ENCODE assay signal across 8 cellular contexts in the genomic region with DNA sequence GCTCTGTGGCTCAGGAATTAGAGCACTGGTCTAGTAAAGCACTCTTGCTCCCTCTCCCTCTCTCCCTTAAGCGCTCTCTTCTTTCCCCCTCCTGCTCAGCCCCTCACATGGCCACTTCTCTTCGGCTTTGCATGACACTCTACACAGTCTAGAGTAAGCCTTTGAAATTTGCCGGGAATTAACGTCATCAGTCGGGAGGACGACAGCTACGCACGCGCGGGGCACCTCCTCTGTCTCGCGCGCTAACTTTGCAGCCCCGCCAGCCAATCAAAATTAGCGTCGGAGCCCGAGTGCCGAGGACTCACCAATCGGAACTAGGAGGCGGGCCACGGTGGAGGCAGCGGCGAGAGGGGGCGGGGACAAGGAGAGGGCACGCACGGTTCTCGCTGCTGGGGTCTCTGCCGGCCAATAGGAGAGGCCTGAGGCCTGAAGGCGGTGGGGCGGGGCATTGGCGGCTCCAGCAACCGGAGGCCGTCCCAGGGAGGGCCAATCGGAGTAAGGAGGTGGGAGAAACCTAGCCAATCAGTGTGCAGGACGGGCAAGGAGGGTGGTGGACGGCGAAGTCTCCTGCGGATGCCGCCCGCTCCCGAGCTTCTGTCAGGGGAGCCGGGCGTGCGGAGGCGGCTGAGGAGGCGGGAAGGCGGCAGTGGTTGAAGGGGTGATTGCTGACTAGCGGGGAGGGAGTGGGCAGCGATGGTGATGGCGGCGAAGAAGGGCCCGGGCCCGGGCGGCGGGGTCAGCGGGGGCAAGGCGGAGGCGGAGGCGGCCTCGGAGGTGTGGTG. TPM values are rescaled to one million over a fixed set of nuclear protein-coding genes. Genes with fewer than 3 reads are reported as not detected.
DNase-seq lines count a peak whose midpoint lies in the region; ATAC-seq and TF ChIP-seq lines count a peak whose summit lies in the region.

A gene with protein sequence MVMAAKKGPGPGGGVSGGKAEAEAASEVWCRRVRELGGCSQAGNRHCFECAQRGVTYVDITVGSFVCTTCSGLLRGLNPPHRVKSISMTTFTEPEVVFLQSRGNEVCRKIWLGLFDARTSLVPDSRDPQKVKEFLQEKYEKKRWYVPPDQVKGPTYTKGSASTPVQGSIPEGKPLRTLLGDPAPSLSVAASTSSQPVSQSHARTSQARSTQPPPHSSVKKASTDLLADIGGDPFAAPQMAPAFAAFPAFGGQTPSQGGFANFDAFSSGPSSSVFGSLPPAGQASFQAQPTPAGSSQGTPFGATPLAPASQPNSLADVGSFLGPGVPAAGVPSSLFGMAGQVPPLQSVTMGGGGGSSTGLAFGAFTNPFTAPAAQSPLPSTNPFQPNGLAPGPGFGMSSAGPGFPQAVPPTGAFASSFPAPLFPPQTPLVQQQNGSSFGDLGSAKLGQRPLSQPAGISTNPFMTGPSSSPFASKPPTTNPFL (plus strand): TSS at position 550 of the 782 bp plus-strand sequence. CDS start 144 bp downstream, at position 694.

- H3K27ac Mint-ChIP-seq in natural killer cell treated with Interleukin-12 subunit alpha and Interleukin-12 subunit beta and Interleukin-15 and Interleukin-18, amount 100 ng/mL, for 72 hours, result peak within 1 kb of the TSS; percentile 85 to 93

- H3K4me3 ChIP-seq in H7 (ENCODE audit: insufficient read depth, low read depth, low read length), result peak within 1 kb of the TSS; percentile 75
- peak within 1 kb of the TSS; percentile 66 for H3K4me3 ChIP-seq in fibroblast of pulmonary artery (replicated peaks; ENCODE audit: low read depth, low read length)

- no peaks in the 10 kb centered on the region for H3K9me3 Mint-ChIP-seq in natural killer cell treated with Interleukin-12 subunit alpha and Interleukin-12 subunit beta and Interleukin-15 and Interleukin-18, amount 100 ng/mL, for 72 hours

- DNase-seq in ELF-1 (ENCODE audit: low read depth, low spot score) (peak; percentile 100), H7 (peak; percentile 100), M059J (ENCODE audit: low read depth) (peak; percentile 100), SHP77 (lab: John Stamatoyannopoulos, UW) (peak; percentile 98 to 99), fibroblast of pulmonary artery (ENCODE audit: low read depth) (peak; percentile 100)
- peak; percentile 100 for DNase-seq in activated effector memory CD4-positive, alpha-beta T cell treated with Interleukin-2 at 50 U/mL for 16 hours
- DNase-seq in natural killer cell treated with Interleukin-12 subunit alpha and Interleukin-12 subunit beta and Interleukin-15 and Interleukin-18, amount 100 ng/mL, for 72 hours (ENCODE audit: low spot score), result peak; percentile 100
- DNase-seq in stimulated activated naive CD8-positive, alpha-beta T cell treated with anti-CD3 and anti-CD28 coated beads, Interleukin-15, Interleukin-2, amounts not matched to agents 100 U/mL and 50 U/mL, for 24 hours, result peak; percentile 100

- no peaks in the 10 kb centered on the region for H3K36me3 ChIP-seq in H7 (replicated peaks; ENCODE audit: control insufficient read depth, insufficient read depth, low read length)

- peaks cover 13% of the 10 kb centered on the region for H3K27me3 ChIP-seq in H7 (ENCODE audit: control insufficient read depth, insufficient read depth, low read length)

- H3K4me1 Mint-ChIP-seq in natural killer cell treated with Interleukin-12 subunit alpha and Interleukin-12 subunit beta and Interleukin-15 and Interleukin-18, amount 100 ng/mL, for 72 hours (ENCODE audit: low read depth in 2 of 2), result peaks cover 39 to 46% of the 10 kb centered on the region in 2 donors

- H3K27me3 Mint-ChIP-seq in natural killer cell treated with Interleukin-12 subunit alpha and Interleukin-12 subunit beta and Interleukin-15 and Interleukin-18, amount 100 ng/mL, for 72 hours, result no peaks in the 10 kb centered on the region

- peak; percentile 98 to 99 for ATAC-seq in natural killer cell treated with Interleukin-12 subunit alpha and Interleukin-12 subunit beta and Interleukin-15 and Interleukin-18, amount 100 ng/mL, for 72 hours
- ATAC-seq in stimulated activated naive CD8-positive, alpha-beta T cell treated with anti-CD3 and anti-CD28 coated beads, Interleukin-15, Interleukin-2, amounts not matched to agents 100 U/mL and 50 U/mL, for 24 hours, result peak; percentile 96

- no peak for TF ChIP-seq CTCF in fibroblast of pulmonary artery (IDR thresholded peaks at IDR 0.05; ENCODE audit: low read length, missing control alignments)

- peak within 1 kb of the TSS; percentile 88 for H3K4me3 Mint-ChIP-seq in natural killer cell treated with Interleukin-12 subunit alpha and Interleukin-12 subunit beta and Interleukin-15 and Interleukin-18, amount 100 ng/mL, for 72 hours

- H3K36me3 Mint-ChIP-seq in natural killer cell treated with Interleukin-12 subunit alpha and Interleukin-12 subunit beta and Interleukin-15 and Interleukin-18, amount 100 ng/mL, for 72 hours, result peaks cover 5% of the 10 kb centered on the region

RNA-seq across cellular contexts. Expression of the gene that starts here (rescaled TPM):
- total RNA-seq in H7 (2014; rRNA removed; shearing (Covaris generic)), result 4.9 and 5.6 TPM in 2 replicates
- 10.9 and 24.0 TPM in 2 replicates for total RNA-seq in M059J (2014; rRNA removed; shearing (Covaris generic))
- total RNA-seq in natural killer cell treated with Interleukin-12 subunit alpha and Interleukin-12 subunit beta and Interleukin-15 and Interleukin-18, amount 100 ng/mL, for 72 hours, result 10 to 100 TPM; 45.2 to 49.4 TPM

Comparison
In these comparisons a context has a peak if more than half of its experiments do, and no peak if none do; other contexts are left out.
1. Peak in every context shown above with its lines: DNase-seq, ATAC-seq and H3K4me3 ChIP-seq.